1 cellular context compared by ENCODE assay signal in the genomic region with DNA sequence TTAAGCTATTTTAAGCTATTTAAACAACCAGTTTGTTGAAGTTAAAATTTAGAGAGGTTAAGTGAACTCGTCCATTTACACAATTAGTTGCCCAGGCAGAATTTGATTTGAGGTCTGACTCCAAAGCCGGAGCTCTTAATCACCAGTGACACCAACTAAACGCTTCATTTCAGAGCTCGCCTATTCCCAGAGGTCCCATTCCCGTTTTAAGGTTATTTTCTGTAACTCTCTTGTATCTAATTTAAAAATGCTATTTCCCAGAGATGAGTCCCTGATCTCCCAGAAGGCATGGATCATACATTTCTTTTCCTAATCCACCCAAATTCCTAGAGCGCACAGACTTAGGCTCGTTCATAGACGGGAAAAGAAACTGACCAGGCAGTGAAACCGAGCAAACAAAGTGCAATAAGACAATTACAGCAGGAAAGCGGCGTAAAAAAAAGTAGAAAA.
TF ChIP-seq lines count a peak whose summit lies in the region.

No MANE protein-coding gene starts in this region.

TF ChIP-seq in GM23338, 12 proteins besides CTCF, POLR2A, EP300 and RAD21 (continued from another document):
- TF ChIP-seq, protein P1, sequence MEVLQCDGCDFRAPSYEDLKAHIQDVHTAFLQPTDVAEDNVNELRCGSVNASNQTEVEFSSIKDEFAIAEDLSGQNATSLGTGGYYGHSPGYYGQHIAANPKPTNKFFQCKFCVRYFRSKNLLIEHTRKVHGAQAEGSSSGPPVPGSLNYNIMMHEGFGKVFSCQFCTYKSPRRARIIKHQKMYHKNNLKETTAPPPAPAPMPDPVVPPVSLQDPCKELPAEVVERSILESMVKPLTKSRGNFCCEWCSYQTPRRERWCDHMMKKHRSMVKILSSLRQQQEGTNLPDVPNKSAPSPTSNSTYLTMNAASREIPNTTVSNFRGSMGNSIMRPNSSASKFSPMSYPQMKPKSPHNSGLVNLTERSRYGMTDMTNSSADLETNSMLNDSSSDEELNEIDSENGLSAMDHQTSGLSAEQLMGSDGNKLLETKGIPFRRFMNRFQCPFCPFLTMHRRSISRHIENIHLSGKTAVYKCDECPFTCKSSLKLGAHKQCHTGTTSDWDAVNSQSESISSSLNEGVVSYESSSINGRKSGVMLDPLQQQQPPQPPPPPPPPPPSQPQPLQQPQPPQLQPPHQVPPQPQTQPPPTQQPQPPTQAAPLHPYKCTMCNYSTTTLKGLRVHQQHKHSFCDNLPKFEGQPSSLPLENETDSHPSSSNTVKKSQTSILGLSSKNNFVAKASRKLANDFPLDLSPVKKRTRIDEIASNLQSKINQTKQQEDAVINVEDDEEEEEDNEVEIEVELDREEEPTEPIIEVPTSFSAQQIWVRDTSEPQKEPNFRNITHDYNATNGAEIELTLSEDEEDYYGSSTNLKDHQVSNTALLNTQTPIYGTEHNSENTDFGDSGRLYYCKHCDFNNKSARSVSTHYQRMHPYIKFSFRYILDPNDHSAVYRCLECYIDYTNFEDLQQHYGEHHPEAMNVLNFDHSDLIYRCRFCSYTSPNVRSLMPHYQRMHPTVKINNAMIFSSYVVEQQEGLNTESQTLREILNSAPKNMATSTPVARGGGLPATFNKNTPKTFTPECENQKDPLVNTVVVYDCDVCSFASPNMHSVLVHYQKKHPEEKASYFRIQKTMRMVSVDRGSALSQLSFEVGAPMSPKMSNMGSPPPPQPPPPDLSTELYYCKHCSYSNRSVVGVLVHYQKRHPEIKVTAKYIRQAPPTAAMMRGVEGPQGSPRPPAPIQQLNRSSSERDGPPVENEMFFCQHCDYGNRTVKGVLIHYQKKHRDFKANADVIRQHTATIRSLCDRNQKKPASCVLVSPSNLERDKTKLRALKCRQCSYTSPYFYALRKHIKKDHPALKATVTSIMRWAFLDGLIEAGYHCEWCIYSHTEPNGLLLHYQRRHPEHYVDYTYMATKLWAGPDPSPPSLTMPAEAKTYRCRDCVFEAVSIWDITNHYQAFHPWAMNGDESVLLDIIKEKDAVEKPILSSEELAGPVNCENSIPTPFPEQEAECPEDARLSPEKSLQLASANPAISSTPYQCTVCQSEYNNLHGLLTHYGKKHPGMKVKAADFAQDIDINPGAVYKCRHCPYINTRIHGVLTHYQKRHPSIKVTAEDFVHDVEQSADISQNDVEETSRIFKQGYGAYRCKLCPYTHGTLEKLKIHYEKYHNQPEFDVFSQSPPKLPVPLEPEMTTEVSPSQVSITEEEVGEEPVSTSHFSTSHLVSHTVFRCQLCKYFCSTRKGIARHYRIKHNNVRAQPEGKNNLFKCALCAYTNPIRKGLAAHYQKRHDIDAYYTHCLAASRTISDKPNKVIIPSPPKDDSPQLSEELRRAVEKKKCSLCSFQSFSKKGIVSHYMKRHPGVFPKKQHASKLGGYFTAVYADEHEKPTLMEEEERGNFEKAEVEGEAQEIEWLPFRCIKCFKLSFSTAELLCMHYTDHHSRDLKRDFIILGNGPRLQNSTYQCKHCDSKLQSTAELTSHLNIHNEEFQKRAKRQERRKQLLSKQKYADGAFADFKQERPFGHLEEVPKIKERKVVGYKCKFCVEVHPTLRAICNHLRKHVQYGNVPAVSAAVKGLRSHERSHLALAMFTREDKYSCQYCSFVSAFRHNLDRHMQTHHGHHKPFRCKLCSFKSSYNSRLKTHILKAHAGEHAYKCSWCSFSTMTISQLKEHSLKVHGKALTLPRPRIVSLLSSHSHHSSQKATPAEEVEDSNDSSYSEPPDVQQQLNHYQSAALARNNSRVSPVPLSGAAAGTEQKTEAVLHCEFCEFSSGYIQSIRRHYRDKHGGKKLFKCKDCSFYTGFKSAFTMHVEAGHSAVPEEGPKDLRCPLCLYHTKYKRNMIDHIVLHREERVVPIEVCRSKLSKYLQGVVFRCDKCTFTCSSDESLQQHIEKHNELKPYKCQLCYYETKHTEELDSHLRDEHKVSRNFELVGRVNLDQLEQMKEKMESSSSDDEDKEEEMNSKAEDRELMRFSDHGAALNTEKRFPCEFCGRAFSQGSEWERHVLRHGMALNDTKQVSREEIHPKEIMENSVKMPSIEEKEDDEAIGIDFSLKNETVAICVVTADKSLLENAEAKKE (CRISPR knock-in tag; IDR thresholded peaks at IDR 0.05): no peak
- no peak for TF ChIP-seq CREB1 (CRISPR knock-in tag; IDR thresholded peaks at IDR 0.05; ENCODE audit: low read depth)
- TF ChIP-seq, protein P2, sequence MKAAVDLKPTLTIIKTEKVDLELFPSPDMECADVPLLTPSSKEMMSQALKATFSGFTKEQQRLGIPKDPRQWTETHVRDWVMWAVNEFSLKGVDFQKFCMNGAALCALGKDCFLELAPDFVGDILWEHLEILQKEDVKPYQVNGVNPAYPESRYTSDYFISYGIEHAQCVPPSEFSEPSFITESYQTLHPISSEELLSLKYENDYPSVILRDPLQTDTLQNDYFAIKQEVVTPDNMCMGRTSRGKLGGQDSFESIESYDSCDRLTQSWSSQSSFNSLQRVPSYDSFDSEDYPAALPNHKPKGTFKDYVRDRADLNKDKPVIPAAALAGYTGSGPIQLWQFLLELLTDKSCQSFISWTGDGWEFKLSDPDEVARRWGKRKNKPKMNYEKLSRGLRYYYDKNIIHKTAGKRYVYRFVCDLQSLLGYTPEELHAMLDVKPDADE (IDR thresholded peaks at IDR 0.05): no peak
- TF ChIP-seq STAT1 (IDR thresholded peaks at IDR 0.05; ENCODE audit: unreplicated experiment): no peak
- no peak for TF ChIP-seq ZNF114 (CRISPR knock-in tag; IDR thresholded peaks at IDR 0.05)
